24 cellular contexts compared by ENCODE assay signal in genomic region chr17:81621494-81622230, GRCh38. TPM values are rescaled to one million over a fixed set of nuclear protein-coding genes. Genes with fewer than 3 reads are reported as not detected.
DNase-seq lines count a peak whose midpoint lies in the region; ATAC-seq and TF ChIP-seq lines count a peak whose summit lies in the region.
"Had no signal": no experiment of that assay in that cellular context is flagged by ENCODE, and none has a peak within 500 bp of the region (broad histone marks: within the 10 kb centered on the region; RNA-seq: fewer than 3 reads in every experiment).

No MANE protein-coding gene starts in this region.

- H3K27ac Mint-ChIP-seq in nephron progenitor cell = peak overlapping the region; percentile 59
- H3K27ac Mint-ChIP-seq: GM23338; stimulated activated naive CD8-positive, alpha-beta T cell treated with anti-CD3 and anti-CD28 coated beads, Interleukin-15, Interleukin-2, amounts not matched to agents 100 ng/mL and 50 ng/mL, for 24 hours; T-helper 2 cell treated with Interferon-gamma antibody and Interleukin-4, amounts not matched to agents 5 μg/mL and 100 μg/mL, for 36 hours; WTC11 had no signal

- H3K4me3 Mint-ChIP-seq in nephron progenitor cell = no peak overlapping the region
- H3K4me3 Mint-ChIP-seq: GM23338; stimulated activated naive CD8-positive, alpha-beta T cell treated with anti-CD3 and anti-CD28 coated beads, Interleukin-15, Interleukin-2, amounts not matched to agents 100 ng/mL and 50 ng/mL, for 24 hours; T-helper 2 cell treated with Interferon-gamma antibody and Interleukin-4, amounts not matched to agents 5 μg/mL and 100 μg/mL, for 36 hours; WTC11 had no signal

- H3K27ac ChIP-seq in heart right ventricle (peak overlapping the region in 7 of 10 donors; percentile 1 to 58 (median 28)), upper lobe of right lung (no peak overlapping the region)
- H3K27ac ChIP-seq: SJSA1 had no signal

- ATAC-seq in Right ventricle myocardium inferior (peak; percentile 65), heart right ventricle (peak in 6 of 8 donors; percentile 31 to 87 (median 58)), upper lobe of right lung (peak; percentile 65), HG02610 (IDR thresholded peaks at IDR 0.05; ENCODE audit: unreplicated experiment) (no peak)
- ATAC-seq: GM23338, left colon, WTC11 had no signal

- no peak for DNase-seq in Right ventricle myocardium inferior (ENCODE audit: missing footprints)
- no peak for DNase-seq in cardiac septum (ENCODE audit: low spot score)
- DNase-seq in heart right ventricle = no peak
- DNase-seq in nephron progenitor cell = no peak
- DNase-seq in upper lobe of right lung = no peak
- no peak for DNase-seq in stimulated activated naive CD4-positive, alpha-beta T cell treated with Interleukin-2 at 50 U/mL for 16 hours (lab: John Stamatoyannopoulos, UW)
- DNase-seq in GOT3 (lab: John Stamatoyannopoulos, UW) = no peak
- DNase-seq: 8988T; activated CD4-positive, alpha-beta T cell treated with anti-CD3 and anti-CD28 coated beads, Interleukin-2, amount 50 U/mL, for 48 hours; activated naive CD4-positive, alpha-beta T cell treated with anti-CD3 and anti-CD28 coated beads, Interleukin-2, amount 50 U/mL, for 16 hours; activated T-cell treated with anti-CD3 and anti-CD28 coated beads for 4 hours; left colon; NCI-H1417 treated with DMSO at 0.1 percent for 48 hours; NCI-H2171 treated with DMSO at 0.1 percent for 48 hours; NCI-H69 had no signal

- H3K4me1 ChIP-seq in heart right ventricle = peaks cover 0 to 18% (median 13%) of the 10 kb centered on the region in 9 donors
- H3K4me1 ChIP-seq in upper lobe of right lung = peaks cover 7% of the 10 kb centered on the region
- H3K4me1 ChIP-seq: SJSA1 had no signal

- no peaks in the 10 kb centered on the region for H3K27me3 Mint-ChIP-seq in nephron progenitor cell (ENCODE audit: low read depth, poor library complexity)
- H3K27me3 Mint-ChIP-seq: stimulated activated naive CD8-positive, alpha-beta T cell treated with anti-CD3 and anti-CD28 coated beads, Interleukin-15, Interleukin-2, amounts not matched to agents 100 ng/mL and 50 ng/mL, for 24 hours had no signal

- no peak for TF ChIP-seq CTCF in heart right ventricle (IDR thresholded peaks at IDR 0.05)
- TF ChIP-seq CTCF in nephron progenitor cell (IDR thresholded peaks at IDR 0.05) = no peak
- no peak for TF ChIP-seq CTCF in upper lobe of right lung (IDR thresholded peaks at IDR 0.05)

- no peaks in the 10 kb centered on the region for H3K9me3 ChIP-seq in heart right ventricle
- no peaks in the 10 kb centered on the region for H3K9me3 ChIP-seq in upper lobe of right lung
- H3K9me3 ChIP-seq: SJSA1 had no signal

- no peak overlapping the region for H3K4me3 ChIP-seq in heart right ventricle
- H3K4me3 ChIP-seq in upper lobe of right lung = no peak overlapping the region
- H3K4me3 ChIP-seq: GM23338, SJSA1 had no signal

- H3K27me3 ChIP-seq in heart right ventricle (no peaks in the 10 kb centered on the region), upper lobe of right lung (no peaks in the 10 kb centered on the region)
- H3K27me3 ChIP-seq: SJSA1 had no signal

- H3K36me3 ChIP-seq in heart right ventricle (peaks cover 0 to 86% (median 54%) of the 10 kb centered on the region in 9 donors), upper lobe of right lung (peaks cover 80% of the 10 kb centered on the region)

- peaks cover 32% of the 10 kb centered on the region for H3K9me3 Mint-ChIP-seq in nephron progenitor cell
- H3K9me3 Mint-ChIP-seq: stimulated activated naive CD8-positive, alpha-beta T cell treated with anti-CD3 and anti-CD28 coated beads, Interleukin-15, Interleukin-2, amounts not matched to agents 100 ng/mL and 50 ng/mL, for 24 hours; T-helper 2 cell treated with Interferon-gamma antibody and Interleukin-4, amounts not matched to agents 5 μg/mL and 100 μg/mL, for 36 hours had no signal

- H3K4me1 Mint-ChIP-seq in nephron progenitor cell = no peaks in the 10 kb centered on the region
- H3K4me1 Mint-ChIP-seq: GM23338, WTC11 had no signal

- H3K36me3 Mint-ChIP-seq in nephron progenitor cell (ENCODE audit: low read depth) = peaks cover 88% of the 10 kb centered on the region

- intact Hi-C loops in Right ventricle myocardium inferior (cut with DNase I) = no loop called here
- intact Hi-C loops in cardiac septum (cut with DNase I) = no loop called here
- intact Hi-C loops in heart right ventricle (cut with DNase I) = no loop called here
- intact Hi-C loops in upper lobe of right lung (cut with DNase I) = no loop called here

- WGBS in heart right ventricle, 2 donors = 43 to 49% methylated on average over 12 of the region's 12 CpGs

RNA-seq across cellular contexts. Expression of gene NPLOC4, which starts 15.2 kb away (rescaled TPM):
- total RNA-seq in Right ventricle myocardium inferior (82.0 TPM), cardiac septum (107 TPM), heart right ventricle (100 to 1,000 TPM in 5 of 10 donors, 10 to 100 TPM in 5; 85.8 to 115 (median 98.8) TPM), upper lobe of right lung (93.6 TPM)
- 10 to 100 TPM; 30.7 to 40.3 TPM for polyA plus RNA-seq in heart right ventricle

RNA-seq across cellular contexts. Expression of gene TSPAN10, which starts 15.3 kb away (rescaled TPM):
- total RNA-seq in Right ventricle myocardium inferior (0.24 TPM), cardiac septum (0.30 TPM), heart right ventricle (under 1 TPM; 0.12 to 0.57 (median 0.27) TPM), upper lobe of right lung (1.1 TPM)
- polyA plus RNA-seq in heart right ventricle = under 1 TPM; 0.22 to 0.26 TPM

RNA-seq across cellular contexts. Expression of gene PDE6G, which starts 34.7 kb away (rescaled TPM):
- not detected for total RNA-seq in Right ventricle myocardium inferior
- not detected for total RNA-seq in cardiac septum
- total RNA-seq in heart right ventricle = 1 to 10 TPM in 1 of 10 donors, under 1 TPM in 1, not detected in 8; 0.38 to 1.3 TPM
- polyA plus RNA-seq in heart right ventricle = 1 to 10 TPM in 1 of 2 donors, not detected in 1; 1.3 TPM
- 1.0 TPM for total RNA-seq in upper lobe of right lung
- total RNA-seq: astrocyte, fibroblast of villous mesenchyme, SJSA1, urinary bladder had no signal

RNA-seq across cellular contexts. Expression of gene OXLD1, which starts 44.7 kb away (rescaled TPM):
- 18.6 TPM for total RNA-seq in Right ventricle myocardium inferior
- total RNA-seq in cardiac septum = 17.9 TPM
- 10 to 100 TPM; 12.6 to 21.6 (median 17.9) TPM for total RNA-seq in heart right ventricle
- 10 to 100 TPM; 36.0 to 51.8 TPM for polyA plus RNA-seq in heart right ventricle
- total RNA-seq in upper lobe of right lung = 26.7 TPM

RNA-seq across cellular contexts. Expression of gene CCDC137, which starts 44.9 kb away (rescaled TPM):
- total RNA-seq in Right ventricle myocardium inferior = 6.1 TPM
- total RNA-seq in cardiac septum = 8.2 TPM
- total RNA-seq in heart right ventricle = 1 to 10 TPM; 3.4 to 9.7 (median 5.4) TPM
- 10 to 100 TPM; 11.3 to 14.4 TPM for polyA plus RNA-seq in heart right ventricle
- 13.7 TPM for total RNA-seq in upper lobe of right lung
